In the genomic region with DNA sequence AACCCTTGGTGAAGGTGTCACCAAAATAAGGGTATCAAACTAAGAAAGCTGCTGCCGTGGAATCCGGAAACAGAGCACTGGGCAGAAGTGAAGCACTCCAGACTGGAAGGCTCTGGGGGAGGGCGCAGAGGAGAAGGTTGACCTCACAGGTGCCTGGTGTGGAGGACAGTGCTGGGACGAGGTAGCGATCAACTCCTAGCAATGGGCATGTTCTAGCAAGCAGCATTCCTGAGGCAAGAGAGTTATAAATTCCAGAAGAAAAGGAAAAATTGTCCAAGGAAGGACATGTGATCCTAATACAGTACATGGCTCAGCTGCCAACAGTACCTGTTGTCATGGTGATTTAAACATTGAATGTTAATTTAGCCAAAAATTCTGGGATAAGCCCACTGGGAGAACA, we compare ENCODE assay signal across 24 cellular contexts. TPM values are rescaled to one million over a fixed set of nuclear protein-coding genes. Genes with fewer than 3 reads are reported as not detected.
A peak's percentile ranks its signal among the peaks of the same experiment; 100 is the strongest.
DNase-seq lines count a peak whose midpoint lies in the region; ATAC-seq and TF ChIP-seq lines count a peak whose summit lies in the region.
"Had no signal": no experiment of that assay in that cellular context is flagged by ENCODE, and none has a peak within 500 bp of the region (broad histone marks: within the 10 kb centered on the region; RNA-seq: fewer than 3 reads in every experiment).

No MANE protein-coding gene starts in this region.

- H3K4me2 ChIP-seq in mammary epithelial cell (ENCODE audit: insufficient read depth, low read depth, low read length) (no peak overlapping the region), mesenchymal stem cell (ENCODE audit: low read length, poor library complexity, severe bottlenecking) (no peak overlapping the region)
- H3K4me2 ChIP-seq: BLaER1 treated with 17β-estradiol and CSF1 and Interleukin-3, amounts not matched to agents 10 nM and 100 nM had no signal

- dilution Hi-C loops in mammary epithelial cell (cut with HindIII; ENCODE audit: low sequenced_read_pairs): no loop called here

- no peaks in the 10 kb centered on the region for H3K9me3 Mint-ChIP-seq in CD4-positive, alpha-beta T cell
- H3K9me3 Mint-ChIP-seq: CD8-positive, alpha-beta memory T cell; HFFc6; IgD-negative memory B cell had no signal

- H3K36me3 ChIP-seq in RWPE2 (ENCODE audit: low read depth) (no peaks in the 10 kb centered on the region), mammary epithelial cell (ENCODE audit: insufficient read depth, low read length) (no peaks in the 10 kb centered on the region), vagina (no peaks in the 10 kb centered on the region), mesenchymal stem cell (ENCODE audit: control insufficient read depth in 1 of 2, insufficient read depth in 2 of 2, low read depth in 1 of 2, low read length in 2 of 2) (no peaks in the 10 kb centered on the region)

- no peak overlapping the region for H2BK12ac ChIP-seq in mesenchymal stem cell (ENCODE audit: low read length in 2 of 2)

- H2BK120ac ChIP-seq in mesenchymal stem cell (ENCODE audit: low read depth, low read length): no peak overlapping the region

- WGBS in mammary epithelial cell (ENCODE audit: low coverage, missing lambda C conversion rate): 24% methylated on average over 5 of the region's 5 CpGs
- 88% methylated on average over 5 of the region's 5 CpGs for WGBS in mesenchymal stem cell

- no peaks in the 10 kb centered on the region for H3K79me1 ChIP-seq in mesenchymal stem cell (replicated peaks; ENCODE audit: low read length, poor library complexity, severe bottlenecking)

- H3K14ac ChIP-seq in mesenchymal stem cell (ENCODE audit: low read length in 2 of 2): no peak overlapping the region

- H2AFZ ChIP-seq in mammary epithelial cell (ENCODE audit: low read depth, low read length): peak overlapping the region; percentile 17
- no peak overlapping the region for H2AFZ ChIP-seq in mesenchymal stem cell (ENCODE audit: low read depth, low read length)

- H3K79me2 ChIP-seq in mammary epithelial cell (ENCODE audit: insufficient read depth, low read length): no peaks in the 10 kb centered on the region

- in situ Hi-C loops in mammary epithelial cell (cut with MboI; ENCODE audit: low sequenced_read_pairs in 2 of 2): no loop called here

- H3K9ac ChIP-seq in mammary epithelial cell (ENCODE audit: insufficient read depth, low read length) (no peak overlapping the region), mesenchymal stem cell (ENCODE audit: low read length) (no peak overlapping the region)
- H3K9ac ChIP-seq: BLaER1 treated with 17β-estradiol and CSF1 and Interleukin-3, amounts not matched to agents 10 nM and 100 nM had no signal

- H4K20me1 ChIP-seq in mammary epithelial cell (ENCODE audit: insufficient read depth, low read length): no peaks in the 10 kb centered on the region

- no peak overlapping the region for H3K4ac ChIP-seq in mesenchymal stem cell (ENCODE audit: low read depth in 1 of 2, low read length in 2 of 2)

- CTCF ChIA-PET in CD4-positive, alpha-beta T cell (lab: Charles Lee): interaction anchor here (1.2 kb wide), 1 partner anchor 29 kb away, joined by 4 read pairs; no protein-coding TSS in a partner anchor
- CTCF ChIA-PET in mammary epithelial cell (lab: Charles Lee; ENCODE audit: low non-redundant PET): no interaction called here

- no peak overlapping the region for H4K8ac ChIP-seq in mesenchymal stem cell (ENCODE audit: low read length)

- TF ChIP-seq POLR2A in vagina (IDR thresholded peaks at IDR 0.05): no peak

- DNase-seq in CD4-positive, alpha-beta T cell: no peak
- peak; percentile 61 for DNase-seq in RWPE2 (ENCODE audit: low spot score)
- peak; percentile 55 for DNase-seq in mammary epithelial cell
- peak; percentile 46 to 79 for DNase-seq in foreskin keratinocyte
- no peak for DNase-seq in vagina (ENCODE audit: extremely low spot score in 2 of 2)
- DNase-seq in NCI-H2171 (lab: John Stamatoyannopoulos, UW): no peak
- no peak for DNase-seq in mesenchymal stem cell
- DNase-seq: 8988T; CD8-positive, alpha-beta memory T cell; COR-L47; DMS 273 treated with DMSO at 0.1 percent for 48 hours; DMS53; DND-41; EL; GOT3; H7; HFFc6 had no signal

- H2BK15ac ChIP-seq in mesenchymal stem cell (ENCODE audit: low read depth, poor library complexity, severe bottlenecking): no peak overlapping the region

- POLR2A ChIA-PET in CD4-positive, alpha-beta T cell (lab: Charles Lee): interaction anchor here (1.8 kb wide), 1 partner anchor 9 kb away, joined by 6 read pairs; no protein-coding TSS in a partner anchor

- no peak overlapping the region for H3K4me3 Mint-ChIP-seq in CD4-positive, alpha-beta T cell
- H3K4me3 Mint-ChIP-seq: HFFc6 had no signal

- no peak overlapping the region for H3K18ac ChIP-seq in mesenchymal stem cell (ENCODE audit: low read depth in 1 of 2, low read length in 2 of 2)

- BruUV-seq in mammary epithelial cell (replicated peaks; lab: Mats Ljungman, UMichigan): no TSS peak

- H3K9me3 ChIP-seq in CD4-positive, alpha-beta T cell (ENCODE audit: control insufficient read depth, low read length): no peaks in the 10 kb centered on the region
- H3K9me3 ChIP-seq in RWPE2 (ENCODE audit: severe bottlenecking) (no peaks in the 10 kb centered on the region), mammary epithelial cell (replicated peaks; ENCODE audit: insufficient read depth, low read length) (peaks cover 5% of the 10 kb centered on the region), vagina (no peaks in the 10 kb centered on the region), mesenchymal stem cell (ENCODE audit: control insufficient read depth, low read length) (no peaks in the 10 kb centered on the region)

- H3K4me1 ChIP-seq in RWPE2 (ENCODE audit: insufficient read depth, poor library complexity, severe bottlenecking) (peaks cover 8% of the 10 kb centered on the region), mammary epithelial cell (ENCODE audit: insufficient read depth, low read length) (peaks cover 18% of the 10 kb centered on the region), foreskin keratinocyte (no peaks in the 10 kb centered on the region), vagina (peaks cover 22% of the 10 kb centered on the region), mesenchymal stem cell (ENCODE audit: control insufficient read depth, insufficient read depth, low read depth, low read length) (no peaks in the 10 kb centered on the region)

- peak overlapping the region; percentile 49 for H3K27ac Mint-ChIP-seq in CD4-positive, alpha-beta T cell
- H3K27ac Mint-ChIP-seq: HFFc6 had no signal

- H3K4me3 ChIP-seq in RWPE2 (ENCODE audit: severe bottlenecking) (no peak overlapping the region), mammary epithelial cell (replicated peaks in 1 of 3; ENCODE audit: insufficient read depth in 1 of 3, low read depth in 2 of 3, low read length in 3 of 3) (no peak overlapping the region), vagina (no peak overlapping the region), mesenchymal stem cell (ENCODE audit: insufficient read depth in 1 of 2, low read depth in 1 of 2, low read length in 2 of 2) (no peak overlapping the region)
- H3K4me3 ChIP-seq: BLaER1 treated with 17β-estradiol and CSF1 and Interleukin-3, amounts not matched to agents 10 nM and 100 nM had no signal

- TF ChIP-seq CTCF in CD4-positive, alpha-beta T cell (IDR thresholded peaks at IDR 0.05): no peak
- TF ChIP-seq CTCF in RWPE2 (IDR thresholded peaks at IDR 0.05; ENCODE audit: poor library complexity, severe bottlenecking) (no peak), mammary epithelial cell (conservative IDR thresholded peaks at IDR 0.05 in 1 of 2, IDR thresholded peaks at IDR 0.05 in 1 of 2; ENCODE audit: extremely low read depth in 1 of 2, insufficient read depth in 1 of 2, low read depth in 1 of 2, low read length in 2 of 2) (no peak), foreskin keratinocyte (conservative IDR thresholded peaks at IDR 0.05) (no peak), vagina (IDR thresholded peaks at IDR 0.05) (no peak)

- peaks cover 17% of the 10 kb centered on the region for H3K4me1 Mint-ChIP-seq in CD4-positive, alpha-beta T cell (ENCODE audit: low read depth)

- intact Hi-C loops in CD4-positive, alpha-beta T cell (cut with DNase I, micrococcal nuclease): no loop called here
- intact Hi-C loops in mammary epithelial cell (cut with micrococcal nuclease): no loop called here
- intact Hi-C loops in vagina (cut with DNase I): no loop called here

- no peak for ATAC-seq in CD4-positive, alpha-beta T cell (ENCODE audit: poor library complexity)
- ATAC-seq in RWPE2 (ENCODE audit: low read depth) (peak; percentile 91), foreskin keratinocyte (peak; percentile 64), GM19452 (IDR thresholded peaks at IDR 0.05; ENCODE audit: unreplicated experiment) (no peak)
- ATAC-seq: HCT116, HepG2 had no signal

- no peaks in the 10 kb centered on the region for H3K27me3 ChIP-seq in CD4-positive, alpha-beta T cell (ENCODE audit: control insufficient read depth, insufficient read depth, low read length)
- H3K27me3 ChIP-seq in RWPE2 (ENCODE audit: insufficient read depth, poor library complexity, severe bottlenecking) (no peaks in the 10 kb centered on the region), mammary epithelial cell (ENCODE audit: insufficient read depth, low read length) (no peaks in the 10 kb centered on the region), foreskin keratinocyte (no peaks in the 10 kb centered on the region), vagina (no peaks in the 10 kb centered on the region), mesenchymal stem cell (ENCODE audit: control insufficient read depth in 1 of 2, insufficient read depth in 1 of 2, low read length in 2 of 2) (peaks cover 0 to 63% of the 10 kb centered on the region in 2 experiments)

- no peak overlapping the region for H2BK5ac ChIP-seq in mesenchymal stem cell (ENCODE audit: low read depth, low read length, poor library complexity, severe bottlenecking)

- H3K23ac ChIP-seq in mesenchymal stem cell (ENCODE audit: low read length in 2 of 2): no peak overlapping the region

- no peak overlapping the region for H2AK5ac ChIP-seq in mesenchymal stem cell (ENCODE audit: low read length, severe bottlenecking)

- H4K91ac ChIP-seq in mesenchymal stem cell (ENCODE audit: low read length): no peak overlapping the region

- H3K27me3 Mint-ChIP-seq in CD4-positive, alpha-beta T cell: no peaks in the 10 kb centered on the region

- no peak overlapping the region for H3K27ac ChIP-seq in CD4-positive, alpha-beta T cell (ENCODE audit: low read depth, low read length)
- peak overlapping the region; percentile 40 for H3K27ac ChIP-seq in RWPE2 (ENCODE audit: poor library complexity, severe bottlenecking)
- H3K27ac ChIP-seq in mammary epithelial cell (ENCODE audit: insufficient read depth, low read depth, low read length): no peak overlapping the region
- H3K27ac ChIP-seq in foreskin keratinocyte: no peak overlapping the region
- no peak overlapping the region for H3K27ac ChIP-seq in vagina
- no peak overlapping the region for H3K27ac ChIP-seq in mesenchymal stem cell (ENCODE audit: low read length, poor library complexity, severe bottlenecking)
- H3K27ac ChIP-seq: BLaER1 treated with 17β-estradiol and CSF1 and Interleukin-3, amounts not matched to agents 10 nM and 100 nM had no signal

- peaks cover 50% of the 10 kb centered on the region for H3K36me3 Mint-ChIP-seq in CD4-positive, alpha-beta T cell (ENCODE audit: low read depth)

RNA-seq across cellular contexts. Expression of a gene that starts 8.2 kb away (rescaled TPM):
- 100 to 1,000 TPM; 456 to 463 TPM for total RNA-seq in CD4-positive, alpha-beta T cell
- total RNA-seq in mammary epithelial cell: 1 to 10 TPM; 1.3 to 2.3 TPM
- polyA plus RNA-seq in mammary epithelial cell: 0.66 TPM
- polyA minus RNA-seq in mammary epithelial cell: 3.4 TPM
- 1.4 and 2.8 TPM in 2 replicates for total RNA-seq in foreskin keratinocyte
- polyA plus RNA-seq in foreskin keratinocyte: 1.8 and 2.1 TPM in 2 replicates
- 36.6 TPM for total RNA-seq in vagina
- polyA plus RNA-seq in mesenchymal stem cell (2013, experiment 1 of 2): 0.83 TPM
- 1.1 TPM for polyA plus RNA-seq in mesenchymal stem cell (2013, experiment 2 of 2)

RNA-seq across cellular contexts. Expression of a gene that starts 13.3 kb away (rescaled TPM):
- total RNA-seq in CD4-positive, alpha-beta T cell: not detected
- total RNA-seq in mammary epithelial cell (not detected), foreskin keratinocyte (not detected in 2 replicates), vagina (4.9 TPM)
- polyA plus RNA-seq in mammary epithelial cell (not detected), foreskin keratinocyte (not detected in 2 replicates)
- polyA minus RNA-seq in mammary epithelial cell: not detected
- not detected for polyA plus RNA-seq in mesenchymal stem cell (2013, experiment 1 of 2)
- not detected for polyA plus RNA-seq in mesenchymal stem cell (2013, experiment 2 of 2)
- total RNA-seq: A673; CD8-positive, alpha-beta memory T cell; H7; HepG2; HFFc6 had no signal
- polyA plus RNA-seq: AG04450; CD8-positive, alpha-beta memory T cell; HepG2; IgD-negative memory B cell had no signal

RNA-seq across cellular contexts. Expression of a gene that starts 17.0 kb away (rescaled TPM):
- total RNA-seq in CD4-positive, alpha-beta T cell: 10 to 100 TPM; 41.5 to 42.0 TPM
- total RNA-seq in mammary epithelial cell (100 to 1,000 TPM in 1 of 2 donors, 10 to 100 TPM in 1; 90.4 to 115 TPM), foreskin keratinocyte (102 and 106 TPM in 2 replicates), vagina (66.8 TPM)
- polyA plus RNA-seq in mammary epithelial cell (193 TPM), foreskin keratinocyte (227 and 235 TPM in 2 replicates)
- polyA minus RNA-seq in mammary epithelial cell: 94.6 TPM
- polyA plus RNA-seq in mesenchymal stem cell (2013, experiment 1 of 2): 173 TPM
- polyA plus RNA-seq in mesenchymal stem cell (2013, experiment 2 of 2): 171 TPM

RNA-seq across cellular contexts. Expression of a gene that starts 26.6 kb away (rescaled TPM):
- total RNA-seq in CD4-positive, alpha-beta T cell: 1 to 10 TPM; 8.6 to 9.3 TPM
- total RNA-seq in mammary epithelial cell (not detected), foreskin keratinocyte (0.14 and 0.20 TPM in 2 replicates), vagina (4.2 TPM)
- polyA plus RNA-seq in mammary epithelial cell (not detected), foreskin keratinocyte (0.19 and 0.36 TPM in 2 replicates)
- not detected for polyA minus RNA-seq in mammary epithelial cell
- 20.4 TPM for polyA plus RNA-seq in mesenchymal stem cell (2013, experiment 1 of 2)
- polyA plus RNA-seq in mesenchymal stem cell (2013, experiment 2 of 2): 17.0 TPM
- polyA plus RNA-seq: CD8-positive, alpha-beta memory T cell had no signal

RNA-seq across cellular contexts. Expression of a gene that starts 31.8 kb away (rescaled TPM):
- total RNA-seq in CD4-positive, alpha-beta T cell: 1 to 10 TPM in 1 of 2 experiments, under 1 TPM in 1; 0.89 to 1.2 TPM
- total RNA-seq in mammary epithelial cell (10 to 100 TPM; 46.2 to 96.4 TPM), foreskin keratinocyte (26.0 and 47.6 TPM in 2 replicates), vagina (9.6 TPM)
- polyA plus RNA-seq in mammary epithelial cell (36.5 TPM), foreskin keratinocyte (22.7 and 39.1 TPM in 2 replicates)
- 122 TPM for polyA minus RNA-seq in mammary epithelial cell
- polyA plus RNA-seq in mesenchymal stem cell (2013, experiment 1 of 2): 25.9 TPM
- polyA plus RNA-seq in mesenchymal stem cell (2013, experiment 2 of 2): 25.0 TPM

Comparison
In these comparisons a context has a peak if more than half of its experiments do, and no peak if none do; other contexts are left out.
1. ATAC-seq: peak in RWPE2 (single experiment) and foreskin keratinocyte (single experiment); none in CD4-positive, alpha-beta T cell (single experiment) and GM19452 (single experiment).
2. DNase-seq: peak in RWPE2 (single experiment), mammary epithelial cell (single experiment) and foreskin keratinocyte (2 of 2); none in CD4-positive, alpha-beta T cell (0 of 10), vagina (0 of 2), NCI-H2171 (single experiment) and mesenchymal stem cell (single experiment).
3. RNA of a gene that starts 8.2 kb away (total RNA-seq): 456 to 463 TPM in CD4-positive, alpha-beta T cell; 36.6 TPM in vagina (single experiment), 1.3 to 2.3 TPM in mammary epithelial cell and 1.4 to 2.8 TPM in foreskin keratinocyte; every median in the first group is over 10 times any median in the second.